12 cellular contexts compared by ENCODE assay signal in genomic region chr1:172203135-172203823, GRCh38.
A peak's percentile ranks its signal among the peaks of the same experiment; 100 is the strongest.
DNase-seq lines count a peak whose midpoint lies in the region; ATAC-seq, FAIRE-seq and TF ChIP-seq lines count a peak whose summit lies in the region.
"Had no signal": no experiment of that assay in that cellular context is flagged by ENCODE, and none has a peak within 500 bp of the region (broad histone marks: within the 10 kb centered on the region; RNA-seq: fewer than 3 reads in every experiment).

No MANE protein-coding gene starts in this region.

- TF ChIP-seq CTCF in cardiac fibroblast (IDR thresholded peaks at IDR 0.05; ENCODE audit: low read depth, low read length): no peak
- no peak for TF ChIP-seq CTCF in neural crest cell (conservative IDR thresholded peaks at IDR 0.05)

- H3K9me3 Mint-ChIP-seq in neural crest cell: peaks cover 15% of the 10 kb centered on the region

- H3K4me3 Mint-ChIP-seq in neural crest cell: no peak overlapping the region

- FAIRE-seq in G401.6 (lab: Jason Lieb, UNC): peak; percentile 33
- FAIRE-seq: GM19239 had no signal

- H3K4me3 ChIP-seq in cardiac fibroblast (replicated peaks in 1 of 2; ENCODE audit: low read depth in 2 of 2, low read length in 2 of 2): no peak overlapping the region
- H3K4me3 ChIP-seq: cardiac muscle cell had no signal

- ATAC-seq in GM18868 (IDR thresholded peaks at IDR 0.05; ENCODE audit: unreplicated experiment): no peak
- ATAC-seq: left colon had no signal

- H3K4me1 Mint-ChIP-seq in neural crest cell: no peaks in the 10 kb centered on the region

- DNase-seq in NCI-H510A (lab: John Stamatoyannopoulos, UW): peak; percentile 3
- peak; percentile 20 to 45 for DNase-seq in cardiac fibroblast (ENCODE audit: low read depth in 2 of 2)
- DNase-seq in neural crest cell (ENCODE audit: low read depth, low spot score): no peak
- no peak for DNase-seq in cerebellar cortex (ENCODE audit: low spot score)
- no peak for DNase-seq in COLO829 (ENCODE audit: low spot score)
- DNase-seq: activated CD4-positive, CD25-positive, alpha-beta regulatory T cell; CD8-positive, alpha-beta memory T cell; left colon had no signal

- peaks cover 7% of the 10 kb centered on the region for H3K36me3 Mint-ChIP-seq in neural crest cell (ENCODE audit: low read depth)

- no peaks in the 10 kb centered on the region for H3K27me3 Mint-ChIP-seq in neural crest cell (ENCODE audit: low read depth)

- H3K27ac Mint-ChIP-seq in neural crest cell (ENCODE audit: unreplicated experiment): peak overlapping the region; percentile 15

Comparison
In these comparisons a context has a peak if more than half of its experiments do, and no peak if none do; other contexts are left out.
1. DNase-seq: peak in NCI-H510A (single experiment) and cardiac fibroblast (2 of 2); none in neural crest cell (single experiment), cerebellar cortex (single experiment) and COLO829 (single experiment).